In the genomic region with DNA sequence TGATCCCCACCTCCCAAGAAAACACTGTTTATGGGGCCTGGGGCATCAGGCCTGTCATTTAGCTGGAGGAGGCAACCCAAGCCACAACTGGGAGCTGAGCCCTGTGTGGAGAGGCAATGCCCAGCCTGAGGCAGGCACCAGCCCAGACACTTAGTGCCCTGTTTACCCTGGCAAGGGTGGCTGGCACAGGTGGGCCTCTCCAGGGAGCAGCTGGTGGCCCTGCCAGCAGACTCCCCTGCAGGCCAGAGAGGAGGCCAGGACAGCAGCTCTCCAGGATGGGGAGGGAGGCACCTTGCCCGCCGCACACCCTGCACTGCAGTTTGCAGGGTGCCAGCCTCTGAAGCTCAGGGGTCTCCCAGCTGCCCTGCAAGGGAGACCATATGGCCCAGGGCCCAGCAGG, we compare ENCODE assay signal across 16 cellular contexts.
DNase-seq lines count a peak whose midpoint lies in the region; ATAC-seq and TF ChIP-seq lines count a peak whose summit lies in the region.
"Had no signal": no experiment of that assay in that cellular context is flagged by ENCODE, and none has a peak within 500 bp of the region (broad histone marks: within the 10 kb centered on the region; RNA-seq: fewer than 3 reads in every experiment).

No MANE protein-coding gene starts in this region.

- DNase-seq in GM13976 (ENCODE audit: low spot score) (peak; percentile 14), NCI-H2029 treated with DMSO at 0.1 percent for 48 hours (lab: John Stamatoyannopoulos, UW) (peak; percentile 26), hepatic stellate cell (ENCODE audit: low spot score) (peak; percentile 3), SKM-1 treated with dmso at 0.1 percent for 144 hours (lab: John Stamatoyannopoulos, UW; ENCODE audit: unreplicated experiment) (no peak), HuH-7 (ENCODE audit: low spot score) (no peak), C1 segment of cervical spinal cord (lab: John Stamatoyannopoulos, UW) (no peak)
- DNase-seq: activated gamma-delta T cell; AML-193; GDM1; heart right ventricle; OCI-M1; stimulated activated naive CD8-positive, alpha-beta T cell treated with anti-CD3 and anti-CD28 coated beads, Interleukin-15, Interleukin-2, amounts not matched to agents 100 U/mL and 50 U/mL, for 24 hours; SW 1271; WERI-Rb-1 had no signal

- no peak overlapping the region for H3K4me3 ChIP-seq in skin epidermis
- H3K4me3 ChIP-seq: heart right ventricle had no signal

- peak overlapping the region in 12 of 21 experiments; percentile 26 to 90 (median 77) for H3K27ac ChIP-seq in skin epidermis
- H3K27ac ChIP-seq: heart right ventricle, WERI-Rb-1 had no signal

- no peak for TF ChIP-seq CTCF in GM13976 (IDR thresholded peaks at IDR 0.05; ENCODE audit: borderline replicate concordance, control extremely low read depth, extremely low read depth, insufficient read depth, missing control alignments)

- no peak for ATAC-seq in GM21423 (IDR thresholded peaks at IDR 0.05; ENCODE audit: unreplicated experiment)
- ATAC-seq: heart right ventricle; stimulated activated naive CD8-positive, alpha-beta T cell treated with anti-CD3 and anti-CD28 coated beads, Interleukin-15, Interleukin-2, amounts not matched to agents 100 U/mL and 50 U/mL, for 24 hours had no signal

- in situ Hi-C loops in GM13976 (cut with MboI; ENCODE audit: low sequenced_read_pairs, unreplicated experiment) = loop anchor here (10.0 kb wide), 1 partner anchor 50 kb away; no protein-coding TSS in a partner anchor

Comparison
In these comparisons a context has a peak if more than half of its experiments do, and no peak if none do; other contexts are left out.
1. DNase-seq: peak in GM13976 (single experiment), NCI-H2029 treated with DMSO at 0.1 percent for 48 hours (single experiment) and hepatic stellate cell (single experiment); none in SKM-1 treated with dmso at 0.1 percent for 144 hours (single experiment), HuH-7 (single experiment) and C1 segment of cervical spinal cord (0 of 14).